7 cellular contexts compared by ENCODE assay signal in genomic region chr5:10689391-10690081, GRCh38.
DNase-seq lines count a peak whose midpoint lies in the region; ATAC-seq and TF ChIP-seq lines count a peak whose summit lies in the region.

No MANE protein-coding gene starts in this region.

- H3K4me3 ChIP-seq in CD8-positive, alpha-beta T cell (ENCODE audit: low read depth, low read length), result no peak overlapping the region

- no peak for TF ChIP-seq CTCF in CD8-positive, alpha-beta T cell (IDR thresholded peaks at IDR 0.05)

- H3K36me3 ChIP-seq in CD8-positive, alpha-beta T cell (ENCODE audit: insufficient read depth, low read length), result no peaks in the 10 kb centered on the region

- H3K27ac ChIP-seq in CD8-positive, alpha-beta T cell (ENCODE audit: low read depth, low read length), result no peak overlapping the region

- no peaks in the 10 kb centered on the region for H3K4me1 ChIP-seq in CD8-positive, alpha-beta T cell (ENCODE audit: insufficient read depth, low read length)

- H3K9me3 ChIP-seq in CD8-positive, alpha-beta T cell (ENCODE audit: low read length), result no peaks in the 10 kb centered on the region

- H3K27me3 Mint-ChIP-seq in CD8-positive, alpha-beta T cell (ENCODE audit: low read depth), result no peaks in the 10 kb centered on the region

- DNase-seq in GM03348 (ENCODE audit: low spot score) (peak; percentile 55), HT-29 (ENCODE audit: low spot score) (peak; percentile 61), SW 1271 (lab: John Stamatoyannopoulos, UW) (peak; percentile 20 to 35), left ventricle myocardium superior (no peak), NCI-H2196 treated with DMSO at 0.1 percent for 48 hours (lab: John Stamatoyannopoulos, UW; ENCODE audit: unreplicated experiment) (no peak), pons (ENCODE audit: low spot score) (no peak)
- no peak for DNase-seq in CD8-positive, alpha-beta T cell

- H3K27me3 ChIP-seq in CD8-positive, alpha-beta T cell (ENCODE audit: insufficient read depth, low read length), result no peaks in the 10 kb centered on the region

- H3K9me3 Mint-ChIP-seq in CD8-positive, alpha-beta T cell, result no peaks in the 10 kb centered on the region

- no peak overlapping the region for H3K27ac Mint-ChIP-seq in CD8-positive, alpha-beta T cell

- ATAC-seq in left ventricle myocardium superior, result peak; percentile 35
- no peak for ATAC-seq in CD8-positive, alpha-beta T cell

- CTCF ChIA-PET in CD8-positive, alpha-beta T cell (lab: Charles Lee), result interaction anchor here (0.6 to 0.9 kb wide), 2 partner anchors 11 to 905 kb away, joined by 3 read pairs; no protein-coding TSS in a partner anchor

- no peak overlapping the region for H3K4me3 Mint-ChIP-seq in CD8-positive, alpha-beta T cell

- intact Hi-C loops in left ventricle myocardium superior (cut with micrococcal nuclease), result no loop called here
- intact Hi-C loops in CD8-positive, alpha-beta T cell (cut with DNase I, micrococcal nuclease), result no loop called here

- peaks cover 1% of the 10 kb centered on the region for H3K4me1 Mint-ChIP-seq in CD8-positive, alpha-beta T cell (ENCODE audit: low read depth)

- peaks cover 34% of the 10 kb centered on the region for H3K36me3 Mint-ChIP-seq in CD8-positive, alpha-beta T cell

- POLR2A ChIA-PET in CD8-positive, alpha-beta T cell (lab: Charles Lee), result no interaction called here

Comparison
In these comparisons a context has a peak if more than half of its experiments do, and no peak if none do; other contexts are left out.
1. DNase-seq: peak in GM03348 (single experiment), HT-29 (single experiment) and SW 1271 (2 of 2); none in left ventricle myocardium superior (single experiment), CD8-positive, alpha-beta T cell (0 of 7), NCI-H2196 treated with DMSO at 0.1 percent for 48 hours (single experiment) and pons (single experiment).